8 cellular contexts compared by ENCODE assay signal in genomic region chr14:99266181-99267178, GRCh38.
DNase-seq lines count a peak whose midpoint lies in the region; ATAC-seq and TF ChIP-seq lines count a peak whose summit lies in the region.

No MANE protein-coding gene starts in this region.

- DNase-seq in GM10248 (ENCODE audit: extremely low spot score) (peak; percentile 75), NCI-H2171 treated with DMSO at 0.1 percent for 48 hours (lab: John Stamatoyannopoulos, UW) (peak; percentile 81), left kidney (ENCODE audit: low read depth, low spot score) (peak; percentile 89), KG1 (lab: John Stamatoyannopoulos, UW) (no peak)
- DNase-seq in activated CD4-positive, CD25-positive, alpha-beta regulatory T cell treated with anti-CD3 and anti-CD28 coated beads, Interleukin-2, amount 50 U/mL, for 72 hours: peak; percentile 86
- peak; percentile 86 for DNase-seq in central memory CD4-positive, alpha-beta T cell
- peak; percentile 89 for DNase-seq in stimulated activated CD4-positive, alpha-beta T cell treated with anti-CD3 and anti-CD28 coated beads, Interleukin-4, amount 100 ng/mL, for 1 hour

- ATAC-seq in HG02642 (IDR thresholded peaks at IDR 0.05; ENCODE audit: poor library complexity, unreplicated experiment): peak; percentile 85

- CTCF ChIA-PET in GM10248 (lab: Yijun Ruan, JAX): interaction anchor here (0.6 to 5.1 kb wide), 14 partner anchors 9 to 1965 kb away, joined by 3 to 45 read pairs (median 4); no protein-coding TSS in a partner anchor

- POLR2A ChIA-PET in GM10248 (lab: Yijun Ruan, JAX): no interaction called here

- peak; percentile 99 for TF ChIP-seq CTCF in GM10248 (IDR thresholded peaks at IDR 0.05; ENCODE audit: control extremely low read depth, extremely low read depth, low read depth, missing control alignments)
